ENCODE assay signal across 1 cellular context in the genomic region with DNA sequence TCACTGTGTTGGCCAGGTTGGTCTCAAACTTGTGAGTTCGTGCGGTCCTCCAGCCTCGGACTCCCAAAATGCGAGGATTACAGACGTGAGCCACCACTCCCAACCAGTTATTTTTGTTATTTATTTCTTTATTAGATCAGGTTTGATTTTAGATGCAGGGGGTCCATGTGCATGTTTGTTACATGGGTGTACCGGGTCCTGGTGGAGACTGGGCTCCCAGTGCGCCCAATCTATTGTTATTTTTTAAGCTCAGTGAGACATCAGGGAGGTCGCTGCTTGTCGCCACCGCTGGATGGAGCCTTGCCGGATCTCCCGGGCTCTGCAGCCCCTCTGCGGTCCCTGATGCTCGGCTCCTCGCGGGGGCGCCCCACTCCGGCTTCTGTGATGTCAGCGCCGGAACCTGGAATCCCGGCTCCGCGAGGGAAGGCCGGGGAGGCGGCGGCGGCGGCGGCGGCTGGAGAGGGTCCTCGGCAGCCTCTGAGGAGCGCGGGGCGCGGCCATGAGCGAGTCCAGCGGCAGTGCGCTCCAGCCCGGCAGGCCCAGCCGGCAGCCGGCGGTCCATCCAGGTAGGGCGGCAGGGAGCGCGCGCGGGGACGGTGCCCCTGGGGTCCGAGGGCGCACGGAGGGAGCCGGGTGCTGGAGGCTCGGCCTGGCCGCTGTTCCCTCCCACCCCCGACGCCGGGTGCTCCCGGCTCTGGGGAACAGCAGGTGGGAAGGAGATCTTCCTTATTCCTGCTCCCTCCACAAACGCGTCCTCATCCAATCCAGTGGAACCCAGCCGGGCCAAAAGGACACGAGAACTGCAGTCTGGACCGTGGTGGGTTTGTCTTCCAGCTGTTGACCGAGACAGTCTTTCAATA.
A peak's percentile ranks its signal among the peaks of the same experiment; 100 is the strongest.
TF ChIP-seq lines count a peak whose summit lies in the region.

Gene TMC7, plus strand, starts transcription at position 370 of the 860 bp plus-strand sequence. Its CDS starts 130 bp downstream, at position 500.

TF ChIP-seq in HepG2, 621 proteins besides CTCF, POLR2A, EP300 and RAD21 (continued from another document and continues in another):
- TF ChIP-seq, protein P1, sequence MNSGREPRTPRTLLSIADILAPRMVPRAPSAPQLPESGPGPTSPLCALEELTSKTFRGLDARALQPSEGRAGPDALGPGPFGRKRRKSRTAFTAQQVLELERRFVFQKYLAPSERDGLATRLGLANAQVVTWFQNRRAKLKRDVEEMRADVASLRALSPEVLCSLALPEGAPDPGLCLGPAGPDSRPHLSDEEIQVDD (CRISPR knock-in tag; IDR thresholded peaks at IDR 0.05; ENCODE audit: borderline replicate concordance) = no peak; the same call in 1 of the 2 replicates
- TF ChIP-seq XRCC5 (optimal IDR thresholded peaks at IDR 0.05; ENCODE audit: low read length) (peak; percentile 100), ERF (CRISPR knock-in tag; IDR thresholded peaks at IDR 0.05) (peak; percentile 98), NR2F1 (CRISPR knock-in tag; IDR thresholded peaks at IDR 0.05) (peak in 1 of 2 experiments; percentile 71; a peak in 2 of 4 replicates), RFX5 (IDR thresholded peaks at IDR 0.05; ENCODE audit: low read depth, low read length) (no peak), ZNF280B (CRISPR knock-in tag; IDR thresholded peaks at IDR 0.05; ENCODE audit: borderline replicate concordance) (peak; percentile 71; the same call in 1 of the 2 replicates), TGIF2 (CRISPR knock-in tag; IDR thresholded peaks at IDR 0.05) (0 out of 2 replicates have a peak, but pooled peaks have one; percentile 26), FOXM1 (CRISPR knock-in tag; IDR thresholded peaks at IDR 0.05) (no peak), GZF1 (CRISPR knock-in tag; IDR thresholded peaks at IDR 0.05) (peak; percentile 84; the same call in 1 of the 2 replicates), MIXL1 (CRISPR knock-in tag; IDR thresholded peaks at IDR 0.05) (peak; percentile 76; the same call in 1 of the 2 replicates), ZNF124 (CRISPR knock-in tag; IDR thresholded peaks at IDR 0.05) (peak; percentile 75; the same call in 1 of the 2 replicates), ATRX (CRISPR knock-in tag; IDR thresholded peaks at IDR 0.05; ENCODE audit: borderline replicate concordance) (no peak; the same call in 1 of the 2 replicates), ZNF567 (CRISPR knock-in tag; IDR thresholded peaks at IDR 0.05; ENCODE audit: borderline replicate concordance) (peak; percentile 93; the same call in 1 of the 2 replicates), HNRNPL (IDR thresholded peaks at IDR 0.05; ENCODE audit: low read depth, low read length) (peak; percentile 67; the same call in 1 of the 2 replicates), SRSF1 (optimal IDR thresholded peaks at IDR 0.05; ENCODE audit: low read depth, low read length) (peak; percentile 70), ZNF280D (CRISPR knock-in tag; IDR thresholded peaks at IDR 0.05) (peak; percentile 85), ZNF788 (CRISPR knock-in tag; IDR thresholded peaks at IDR 0.05; ENCODE audit: borderline replicate concordance) (peak; percentile 20; the same call in 1 of the 2 replicates), ZNF367 (CRISPR knock-in tag; IDR thresholded peaks at IDR 0.05; ENCODE audit: borderline replicate concordance) (no peak), ZNF644 (CRISPR knock-in tag; IDR thresholded peaks at IDR 0.05; ENCODE audit: low read depth) (no peak), ZNF879 (CRISPR knock-in tag; IDR thresholded peaks at IDR 0.05) (no peak), E2F1 (CRISPR knock-in tag; IDR thresholded peaks at IDR 0.05) (0 out of 2 replicates have a peak, but pooled peaks have one; percentile 10), SAFB2 (CRISPR knock-in tag; IDR thresholded peaks at IDR 0.05; ENCODE audit: borderline replicate concordance, low read depth) (peak; percentile 89), ARID2 (CRISPR knock-in tag; IDR thresholded peaks at IDR 0.05; ENCODE audit: borderline replicate concordance) (no peak), MTF1 (CRISPR knock-in tag; IDR thresholded peaks at IDR 0.05) (no peak), TEF (CRISPR knock-in tag; IDR thresholded peaks at IDR 0.05) (no peak), ZNF724P (CRISPR knock-in tag; IDR thresholded peaks at IDR 0.05; ENCODE audit: borderline replicate concordance) (peak; percentile 89; the same call in 1 of the 2 replicates), RFX1 (IDR thresholded peaks at IDR 0.05) (no peak), ARHGAP35 (CRISPR knock-in tag; IDR thresholded peaks at IDR 0.05; ENCODE audit: borderline replicate concordance) (peak; percentile 90; the same call in 1 of the 2 replicates), ZNF562 (CRISPR knock-in tag; IDR thresholded peaks at IDR 0.05; ENCODE audit: borderline replicate concordance) (no peak), SETDB1 (CRISPR knock-in tag; IDR thresholded peaks at IDR 0.05; ENCODE audit: borderline replicate concordance) (no peak), POLR2AphosphoS5 (IDR thresholded peaks at IDR 0.05; ENCODE audit: low read depth, low read length) (no peak), HOXD1 (CRISPR knock-in tag; IDR thresholded peaks at IDR 0.05) (no peak), MEIS1 (CRISPR knock-in tag; IDR thresholded peaks at IDR 0.05; ENCODE audit: borderline replicate concordance) (peak; percentile 89; the same call in 1 of the 2 replicates), HNRNPLL (IDR thresholded peaks at IDR 0.05; ENCODE audit: low read depth, low read length, poor library complexity, severe bottlenecking) (peak; percentile 80), PRPF4 (IDR thresholded peaks at IDR 0.05; ENCODE audit: low read depth, low read length, poor library complexity, severe bottlenecking) (no peak)
- TF ChIP-seq, protein P2, sequence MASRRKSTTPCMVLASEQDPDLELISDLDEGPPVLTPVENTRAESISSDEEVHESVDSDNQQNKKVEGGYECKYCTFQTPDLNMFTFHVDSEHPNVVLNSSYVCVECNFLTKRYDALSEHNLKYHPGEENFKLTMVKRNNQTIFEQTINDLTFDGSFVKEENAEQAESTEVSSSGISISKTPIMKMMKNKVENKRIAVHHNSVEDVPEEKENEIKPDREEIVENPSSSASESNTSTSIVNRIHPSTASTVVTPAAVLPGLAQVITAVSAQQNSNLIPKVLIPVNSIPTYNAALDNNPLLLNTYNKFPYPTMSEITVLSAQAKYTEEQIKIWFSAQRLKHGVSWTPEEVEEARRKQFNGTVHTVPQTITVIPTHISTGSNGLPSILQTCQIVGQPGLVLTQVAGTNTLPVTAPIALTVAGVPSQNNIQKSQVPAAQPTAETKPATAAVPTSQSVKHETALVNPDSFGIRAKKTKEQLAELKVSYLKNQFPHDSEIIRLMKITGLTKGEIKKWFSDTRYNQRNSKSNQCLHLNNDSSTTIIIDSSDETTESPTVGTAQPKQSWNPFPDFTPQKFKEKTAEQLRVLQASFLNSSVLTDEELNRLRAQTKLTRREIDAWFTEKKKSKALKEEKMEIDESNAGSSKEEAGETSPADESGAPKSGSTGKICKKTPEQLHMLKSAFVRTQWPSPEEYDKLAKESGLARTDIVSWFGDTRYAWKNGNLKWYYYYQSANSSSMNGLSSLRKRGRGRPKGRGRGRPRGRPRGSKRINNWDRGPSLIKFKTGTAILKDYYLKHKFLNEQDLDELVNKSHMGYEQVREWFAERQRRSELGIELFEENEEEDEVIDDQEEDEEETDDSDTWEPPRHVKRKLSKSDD (CRISPR knock-in tag; IDR thresholded peaks at IDR 0.05; ENCODE audit: low read depth) = peak; percentile 82
- TF ChIP-seq, protein P3, sequence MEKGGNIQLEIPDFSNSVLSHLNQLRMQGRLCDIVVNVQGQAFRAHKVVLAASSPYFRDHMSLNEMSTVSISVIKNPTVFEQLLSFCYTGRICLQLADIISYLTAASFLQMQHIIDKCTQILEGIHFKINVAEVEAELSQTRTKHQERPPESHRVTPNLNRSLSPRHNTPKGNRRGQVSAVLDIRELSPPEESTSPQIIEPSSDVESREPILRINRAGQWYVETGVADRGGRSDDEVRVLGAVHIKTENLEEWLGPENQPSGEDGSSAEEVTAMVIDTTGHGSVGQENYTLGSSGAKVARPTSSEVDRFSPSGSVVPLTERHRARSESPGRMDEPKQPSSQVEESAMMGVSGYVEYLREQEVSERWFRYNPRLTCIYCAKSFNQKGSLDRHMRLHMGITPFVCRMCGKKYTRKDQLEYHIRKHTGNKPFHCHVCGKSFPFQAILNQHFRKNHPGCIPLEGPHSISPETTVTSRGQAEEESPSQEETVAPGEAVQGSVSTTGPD (CRISPR knock-in tag; IDR thresholded peaks at IDR 0.05) = no peak
- TF ChIP-seq, protein P4, sequence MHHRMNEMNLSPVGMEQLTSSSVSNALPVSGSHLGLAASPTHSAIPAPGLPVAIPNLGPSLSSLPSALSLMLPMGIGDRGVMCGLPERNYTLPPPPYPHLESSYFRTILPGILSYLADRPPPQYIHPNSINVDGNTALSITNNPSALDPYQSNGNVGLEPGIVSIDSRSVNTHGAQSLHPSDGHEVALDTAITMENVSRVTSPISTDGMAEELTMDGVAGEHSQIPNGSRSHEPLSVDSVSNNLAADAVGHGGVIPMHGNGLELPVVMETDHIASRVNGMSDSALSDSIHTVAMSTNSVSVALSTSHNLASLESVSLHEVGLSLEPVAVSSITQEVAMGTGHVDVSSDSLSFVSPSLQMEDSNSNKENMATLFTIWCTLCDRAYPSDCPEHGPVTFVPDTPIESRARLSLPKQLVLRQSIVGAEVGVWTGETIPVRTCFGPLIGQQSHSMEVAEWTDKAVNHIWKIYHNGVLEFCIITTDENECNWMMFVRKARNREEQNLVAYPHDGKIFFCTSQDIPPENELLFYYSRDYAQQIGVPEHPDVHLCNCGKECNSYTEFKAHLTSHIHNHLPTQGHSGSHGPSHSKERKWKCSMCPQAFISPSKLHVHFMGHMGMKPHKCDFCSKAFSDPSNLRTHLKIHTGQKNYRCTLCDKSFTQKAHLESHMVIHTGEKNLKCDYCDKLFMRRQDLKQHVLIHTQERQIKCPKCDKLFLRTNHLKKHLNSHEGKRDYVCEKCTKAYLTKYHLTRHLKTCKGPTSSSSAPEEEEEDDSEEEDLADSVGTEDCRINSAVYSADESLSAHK (CRISPR knock-in tag; IDR thresholded peaks at IDR 0.05; ENCODE audit: borderline replicate concordance) = no peak
- TF ChIP-seq, protein P5, sequence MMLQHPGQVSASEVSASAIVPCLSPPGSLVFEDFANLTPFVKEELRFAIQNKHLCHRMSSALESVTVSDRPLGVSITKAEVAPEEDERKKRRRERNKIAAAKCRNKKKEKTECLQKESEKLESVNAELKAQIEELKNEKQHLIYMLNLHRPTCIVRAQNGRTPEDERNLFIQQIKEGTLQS (CRISPR knock-in tag; IDR thresholded peaks at IDR 0.05) = no peak; the same call in 1 of the 2 replicates
